16 cellular contexts compared by ENCODE assay signal in genomic region chr16:88646345-88647034, GRCh38. TPM values are rescaled to one million over a fixed set of nuclear protein-coding genes. Genes with fewer than 3 reads are reported as not detected.
"Had no signal": no experiment of that assay in that cellular context is flagged by ENCODE, and none has a peak within 500 bp of the region (broad histone marks: within the 10 kb centered on the region; RNA-seq: fewer than 3 reads in every experiment).

No MANE protein-coding gene starts in this region.

- H3K4me3 ChIP-seq: adrenal gland, dorsolateral prefrontal cortex, hepatocyte, left ventricle myocardium inferior, neural progenitor cell, thyroid gland had no signal

- H3K27me3 Mint-ChIP-seq: activated naive CD4-positive, alpha-beta T cell treated with anti-CD3 and anti-CD28 coated beads, Interleukin-2, amount 50 U/mL, for 24 hours; stimulated activated memory B cell treated with anti-CD40 and anti-IgM and Interleukin-4, amounts not matched to agents 10 μg/mL and 1 μg/mL and 100 μg/mL, for 72 hours had no signal

- DNase-seq: activated CD4-positive, CD25-positive, alpha-beta regulatory T cell treated with anti-CD3 and anti-CD28 coated beads, Interleukin-2, amount 50 U/mL, for 72 hours; adrenal gland; dorsolateral prefrontal cortex; kidney; left ventricle myocardium inferior; retina; stimulated activated CD4-positive, alpha-beta T cell treated with anti-CD3 and anti-CD28 coated beads, Interleukin-2, amount 100 ng/mL, for 48 hours; thyroid gland had no signal

- H3K36me3 Mint-ChIP-seq: neural progenitor cell had no signal

- H3K4me3 Mint-ChIP-seq: activated naive CD4-positive, alpha-beta T cell treated with anti-CD3 and anti-CD28 coated beads, Interleukin-2, amount 50 U/mL, for 24 hours; neural progenitor cell had no signal

- ATAC-seq: stimulated activated memory B cell treated with anti-CD40 and anti-IgM and Interleukin-4, amounts not matched to agents 10 μg/mL and 1 μg/mL and 100 μg/mL, for 72 hours had no signal

- H3K9me3 Mint-ChIP-seq: activated naive CD4-positive, alpha-beta T cell treated with anti-CD3 and anti-CD28 coated beads, Interleukin-2, amount 50 U/mL, for 24 hours; neural progenitor cell; stimulated activated memory B cell treated with anti-CD40 and anti-IgM and Interleukin-4, amounts not matched to agents 10 μg/mL and 1 μg/mL and 100 μg/mL, for 72 hours had no signal

- H3K9me3 ChIP-seq: adrenal gland, left ventricle myocardium inferior, thyroid gland had no signal

- H3K27me3 ChIP-seq: adrenal gland, dorsolateral prefrontal cortex, hepatocyte, neural progenitor cell, thyroid gland had no signal

- H3K36me3 ChIP-seq: adrenal gland, left ventricle myocardium inferior, neural progenitor cell, thyroid gland had no signal

- H3K27ac ChIP-seq: adrenal gland, dorsolateral prefrontal cortex, hepatocyte, left ventricle myocardium inferior, neural progenitor cell, parathyroid adenoma, thyroid gland had no signal

- H3K27ac Mint-ChIP-seq: activated naive CD4-positive, alpha-beta T cell treated with anti-CD3 and anti-CD28 coated beads, Interleukin-2, amount 50 U/mL, for 24 hours; neural progenitor cell; stimulated activated memory B cell treated with anti-CD40 and anti-IgM and Interleukin-4, amounts not matched to agents 10 μg/mL and 1 μg/mL and 100 μg/mL, for 72 hours had no signal

RNA-seq across cellular contexts. Expression of gene IL17C, which starts 8.1 kb away (rescaled TPM):
- total RNA-seq: activated CD8-positive, alpha-beta memory T cell treated with anti-CD3 and anti-CD28 coated beads for 36 hours; adrenal gland; hepatocyte; kidney; left ventricle myocardium inferior; mesenteric fat pad; thyroid gland; urinary bladder had no signal

RNA-seq across cellular contexts. Expression of gene SNAI3, which starts 39.8 kb away (rescaled TPM):
- total RNA-seq: urinary bladder had no signal
